1 cellular context compared by ENCODE assay signal in genomic region chr21:45362077-45362747, GRCh38.
TF ChIP-seq lines count a peak whose summit lies in the region.

No MANE protein-coding gene starts in this region.

TF ChIP-seq in WTC11, 78 proteins besides CTCF, POLR2A, EP300 and RAD21 (continued from another document):
- no peak for TF ChIP-seq ZMAT4 (CRISPR knock-in tag; IDR thresholded peaks at IDR 0.05)
- TF ChIP-seq ESRRA (CRISPR knock-in tag; IDR thresholded peaks at IDR 0.05; ENCODE audit: borderline replicate concordance), result no peak
- TF ChIP-seq JAZF1 (CRISPR knock-in tag; IDR thresholded peaks at IDR 0.05), result no peak
- TF ChIP-seq STAT6 (CRISPR knock-in tag; conservative IDR thresholded peaks at IDR 0.05; ENCODE audit: low read depth), result no peak
- no peak for TF ChIP-seq NFE2L1 (CRISPR knock-in tag; IDR thresholded peaks at IDR 0.05)
- TF ChIP-seq RELA (CRISPR knock-in tag; IDR thresholded peaks at IDR 0.05; ENCODE audit: borderline replicate concordance), result no peak
- TF ChIP-seq SOX15 (CRISPR knock-in tag; IDR thresholded peaks at IDR 0.05), result no peak
- no peak for TF ChIP-seq ZNF396 (CRISPR knock-in tag; IDR thresholded peaks at IDR 0.05; ENCODE audit: borderline replicate concordance)
- TF ChIP-seq NR3C1 (CRISPR knock-in tag; conservative IDR thresholded peaks at IDR 0.05; ENCODE audit: low read depth), result no peak
